In genomic region chr5:14270212-14270702, GRCh38 we compare ENCODE assay signal across 8 cellular contexts.
DNase-seq lines count a peak whose midpoint lies in the region; ATAC-seq, FAIRE-seq and TF ChIP-seq lines count a peak whose summit lies in the region.

No MANE protein-coding gene starts in this region.

- H3K4me3 Mint-ChIP-seq in activated CD8-positive, alpha-beta T cell treated with anti-CD3 and anti-CD28 coated beads, Interleukin-2, amount 10 ng/mL, durations not matched to agents 7 days and 5 days = no peak overlapping the region

- no peaks in the 10 kb centered on the region for H3K27me3 ChIP-seq in sigmoid colon

- POLR2A ChIA-PET in activated CD8-positive, alpha-beta T cell treated with anti-CD3 and anti-CD28 coated beads, Interleukin-2, amount 10 ng/mL, durations not matched to agents 7 days and 5 days (lab: Charles Lee) = no interaction called here

- H3K4me1 Mint-ChIP-seq in activated CD8-positive, alpha-beta T cell treated with anti-CD3 and anti-CD28 coated beads, Interleukin-2, amount 10 ng/mL, durations not matched to agents 7 days and 5 days (ENCODE audit: low read depth) = peaks cover 2% of the 10 kb centered on the region

- intact Hi-C loops in left ventricle myocardium superior (cut with micrococcal nuclease) (loop anchor here (5.0 to 10.0 kb wide), 2 partner anchors 163 to 275 kb away; no protein-coding TSS in a partner anchor), sigmoid colon (cut with DNase I) (loop anchor here (1.0 to 5.0 kb wide), 2 partner anchors 162 to 283 kb away; no protein-coding TSS in a partner anchor)

- no peaks in the 10 kb centered on the region for H3K9me3 ChIP-seq in sigmoid colon

- peak; percentile 67 for ATAC-seq in HG03432 (IDR thresholded peaks at IDR 0.05; ENCODE audit: unreplicated experiment)
- ATAC-seq in activated CD8-positive, alpha-beta T cell treated with anti-CD3 and anti-CD28 coated beads, Interleukin-2, amount 10 ng/mL, durations not matched to agents 7 days and 5 days = peak; percentile 55
- peak; percentile 96 for ATAC-seq in left ventricle myocardium superior

- H3K9me3 Mint-ChIP-seq in activated CD8-positive, alpha-beta T cell treated with anti-CD3 and anti-CD28 coated beads, Interleukin-2, amount 10 ng/mL, durations not matched to agents 7 days and 5 days (ENCODE audit: insufficient read depth) = no peaks in the 10 kb centered on the region

- H3K4me3 ChIP-seq in sigmoid colon = no peak overlapping the region

- peak overlapping the region; percentile 58 to 82 (median 70) for H3K27ac ChIP-seq in sigmoid colon

- H3K36me3 Mint-ChIP-seq in activated CD8-positive, alpha-beta T cell treated with anti-CD3 and anti-CD28 coated beads, Interleukin-2, amount 10 ng/mL, durations not matched to agents 7 days and 5 days (ENCODE audit: low read depth) = no peaks in the 10 kb centered on the region

- H3K4me1 ChIP-seq in sigmoid colon = peaks cover 0 to 72% (median 63%) of the 10 kb centered on the region in 4 donors

- TF ChIP-seq CTCF in GM13976 (IDR thresholded peaks at IDR 0.05; ENCODE audit: borderline replicate concordance, control extremely low read depth, extremely low read depth, insufficient read depth, missing control alignments) (peak; percentile 57), sigmoid colon (IDR thresholded peaks at IDR 0.05) (peak; percentile 67 to 87 (median 78))

- H3K27me3 Mint-ChIP-seq in activated CD8-positive, alpha-beta T cell treated with anti-CD3 and anti-CD28 coated beads, Interleukin-2, amount 10 ng/mL, durations not matched to agents 7 days and 5 days (ENCODE audit: low read depth) = peaks cover 14% of the 10 kb centered on the region

- no peak overlapping the region for H3K27ac Mint-ChIP-seq in activated CD8-positive, alpha-beta T cell treated with anti-CD3 and anti-CD28 coated beads, Interleukin-2, amount 10 ng/mL, durations not matched to agents 7 days and 5 days

- H3K36me3 ChIP-seq in sigmoid colon = peaks cover 0 to 12% (median 4%) of the 10 kb centered on the region in 4 donors

- peak; percentile 89 for FAIRE-seq in A204.1 (lab: Jason Lieb, UNC)

- WGBS in sigmoid colon, 2 donors = 12 to 26% methylated on average over 3 of the region's 3 CpGs

- no peak for TF ChIP-seq POLR2A in sigmoid colon (IDR thresholded peaks at IDR 0.05)

- in situ Hi-C loops in GM13976 (cut with MboI; ENCODE audit: low sequenced_read_pairs, unreplicated experiment) = no loop called here

- DNase-seq in GM13976 (ENCODE audit: low spot score) = peak; percentile 60
- peak; percentile 72 for DNase-seq in NCI-H2227 treated with DMSO at 0.1 percent for 48 hours (lab: John Stamatoyannopoulos, UW)
- DNase-seq in activated CD8-positive, alpha-beta T cell treated with anti-CD3 and anti-CD28 coated beads, Interleukin-2, amount 10 ng/mL, durations not matched to agents 7 days and 5 days = no peak
- peak; percentile 58 for DNase-seq in left ventricle myocardium superior
- DNase-seq in sigmoid colon = no peak
- DNase-seq in effector CD4-positive, alpha-beta T cell = no peak

- CTCF ChIA-PET in activated CD8-positive, alpha-beta T cell treated with anti-CD3 and anti-CD28 coated beads, Interleukin-2, amount 10 ng/mL, durations not matched to agents 7 days and 5 days (lab: Charles Lee) = interaction anchor here (0.7 to 2.2 kb wide), 17 partner anchors 8 to 265 kb away, joined by 3 to 10 read pairs (median 3); no protein-coding TSS in a partner anchor

- no peak for TF ChIP-seq EP300 in sigmoid colon (IDR thresholded peaks at IDR 0.05)

Comparison
In these comparisons a context has a peak if more than half of its experiments do, and no peak if none do; other contexts are left out.
1. DNase-seq: peak in GM13976 (single experiment), NCI-H2227 treated with DMSO at 0.1 percent for 48 hours (single experiment) and left ventricle myocardium superior (single experiment); none in activated CD8-positive, alpha-beta T cell treated with anti-CD3 and anti-CD28 coated beads, Interleukin-2, amount 10 ng/mL, durations not matched to agents 7 days and 5 days (single experiment), sigmoid colon (single experiment) and effector CD4-positive, alpha-beta T cell (single experiment).
2. Peak in every context shown above with its lines, with median percentiles within 50 percentile points of each other: ATAC-seq.